In genomic region chrX:9955506-9955905, GRCh38 we compare ENCODE assay signal across 40 cellular contexts. TPM values are rescaled to one million over a fixed set of nuclear protein-coding genes. Genes with fewer than 3 reads are reported as not detected.
DNase-seq lines count a peak whose midpoint lies in the region; ATAC-seq, FAIRE-seq and TF ChIP-seq lines count a peak whose summit lies in the region.
"Had no signal": no experiment of that assay in that cellular context is flagged by ENCODE, and none has a peak within 500 bp of the region (broad histone marks: within the 10 kb centered on the region; RNA-seq: fewer than 3 reads in every experiment).

No MANE protein-coding gene starts in this region.

- intact Hi-C loops in kidney (cut with DNase I), result no loop called here
- intact Hi-C loops in Right ventricle myocardium inferior (cut with DNase I), result no loop called here

- FAIRE-seq in kidney (lab: Jason Lieb, UNC) (no peak), D721Med (lab: Jason Lieb, UNC) (no peak)
- FAIRE-seq: A204.1 had no signal

- ATAC-seq in Right ventricle myocardium inferior, result no peak
- ATAC-seq: gastroesophageal sphincter, GM23338, left lung, right lobe of liver had no signal

- no peaks in the 10 kb centered on the region for H3K9me3 ChIP-seq in kidney (ENCODE audit: control insufficient read depth in 1 of 2, low read length in 2 of 2)
- H3K9me3 ChIP-seq: Caco-2, gastroesophageal sphincter, left lung, MG63, right lobe of liver had no signal

- H3K4me1 Mint-ChIP-seq in chondrocyte (ENCODE audit: low read depth), result peaks cover 16% of the 10 kb centered on the region

- H3K36me3 ChIP-seq in kidney (ENCODE audit: control insufficient read depth in 1 of 2, insufficient read depth in 2 of 2, low read length in 2 of 2), result no peaks in the 10 kb centered on the region
- H3K36me3 ChIP-seq: gastroesophageal sphincter, left lung, MG63, Peyer's patch, right lobe of liver, uterus, WERI-Rb-1 had no signal

- H3K9ac ChIP-seq in kidney (ENCODE audit: low read length in 2 of 2), result no peak overlapping the region

- no peaks in the 10 kb centered on the region for H3K4me1 ChIP-seq in kidney (ENCODE audit: control insufficient read depth in 1 of 2, insufficient read depth in 1 of 2, low read depth in 1 of 2, low read length in 2 of 2)
- H3K4me1 ChIP-seq: Caco-2, gastroesophageal sphincter, left lung, Peyer's patch, right lobe of liver, uterus had no signal

- H3K27me3 Mint-ChIP-seq in chondrocyte (ENCODE audit: low read depth), result no peaks in the 10 kb centered on the region

- H3K9me3 Mint-ChIP-seq in chondrocyte (ENCODE audit: low read depth), result peaks cover 26% of the 10 kb centered on the region

- H3K4me3 ChIP-seq in kidney (ENCODE audit: low read length in 2 of 2), result no peak overlapping the region
- H3K4me3 ChIP-seq: gastroesophageal sphincter, GM23338, left lung, MG63, Peyer's patch, right lobe of liver, uterus had no signal

- H3K4me3 Mint-ChIP-seq in chondrocyte (ENCODE audit: unreplicated experiment), result no peak overlapping the region
- H3K4me3 Mint-ChIP-seq: activated naive CD8-positive, alpha-beta T cell; GM23338 had no signal

- H3K27ac Mint-ChIP-seq in chondrocyte (ENCODE audit: unreplicated experiment), result peak overlapping the region; percentile 28
- H3K27ac Mint-ChIP-seq: activated naive CD8-positive, alpha-beta T cell; GM23338 had no signal

- peaks cover 2% of the 10 kb centered on the region for H3K36me3 Mint-ChIP-seq in chondrocyte (ENCODE audit: low read depth)
- H3K36me3 Mint-ChIP-seq: activated naive CD8-positive, alpha-beta T cell had no signal

- H3K27ac ChIP-seq in kidney (ENCODE audit: low read depth in 2 of 2, low read length in 2 of 2), result no peak overlapping the region
- H3K27ac ChIP-seq: C4-2B, gastroesophageal sphincter, left lung, Peyer's patch, right lobe of liver, uterus, WERI-Rb-1 had no signal

- no peak for TF ChIP-seq CTCF in chondrocyte (IDR thresholded peaks at IDR 0.05)
- TF ChIP-seq CTCF in kidney (IDR thresholded peaks at IDR 0.05; ENCODE audit: borderline replicate concordance, extremely low read depth, insufficient read depth), result no peak
- TF ChIP-seq CTCF in D721Med (IDR thresholded peaks at IDR 0.05; ENCODE audit: insufficient read depth, missing control alignments), result no peak

- peak; percentile 63 for DNase-seq in AG08396 (ENCODE audit: low spot score)
- peak; percentile 27 for DNase-seq in HS-27A (ENCODE audit: low read depth)
- no peak for DNase-seq in chondrocyte (ENCODE audit: low spot score)
- peak; percentile 79 for DNase-seq in iris pigment epithelial cell (ENCODE audit: low read depth)
- DNase-seq in kidney, result no peak
- no peak for DNase-seq in D721Med (ENCODE audit: insufficient read length, low spot score)
- DNase-seq in Right ventricle myocardium inferior (ENCODE audit: missing footprints), result no peak
- no peak for DNase-seq in DMS114 treated with DMSO at 0.1 percent for 48 hours (lab: John Stamatoyannopoulos, UW; ENCODE audit: unreplicated experiment)
- DNase-seq: activated CD4-positive, alpha-beta T cell treated with anti-CD3 and anti-CD28 coated beads for 48 hours; activated CD8-positive, alpha-beta memory T cell treated with anti-CD3 and anti-CD28 coated beads for 24 hours; activated effector memory CD4-positive, alpha-beta T cell treated with Interleukin-2 at 50 U/mL for 16 hours; Caco-2; DMS79 treated with DMSO at 0.1 percent for 48 hours; effector CD8-positive, alpha-beta T cell; KBM-7; left lung; MG63; NCI-H1105 treated with DMSO at 0.1 percent for 48 hours; NCI-H2081; NCI-H2227 treated with DMSO at 0.1 percent for 48 hours; NCI-H69; Peyer's patch; right lobe of liver; SIG-M5; stimulated activated naive CD4-positive, alpha-beta T cell; SW 1271; T1000; uterus; WERI-Rb-1 had no signal

RNA-seq across cellular contexts. Expression of gene CLDN34, which starts 11.7 kb away (rescaled TPM):
- total RNA-seq in chondrocyte (not detected in 3 replicates), kidney (0.50 TPM), Right ventricle myocardium inferior (not detected)
- polyA plus RNA-seq in kidney (ENCODE audit: insufficient read depth, low read depth, low replicate concordance), result not detected
- total RNA-seq: Caco-2, epithelial cell of proximal tubule, gastroesophageal sphincter, GM23338, HT1080, mesenteric fat pad, myocyte, Peyer's patch, posterior vena cava, temporal lobe had no signal
- polyA plus RNA-seq: GM23338 had no signal

Comparison
In these comparisons a context has a peak if more than half of its experiments do, and no peak if none do; other contexts are left out.
1. DNase-seq: peak in AG08396 (single experiment), HS-27A (single experiment) and iris pigment epithelial cell (single experiment); none in chondrocyte (single experiment), kidney (single experiment), D721Med (single experiment), Right ventricle myocardium inferior (single experiment) and DMS114 treated with DMSO at 0.1 percent for 48 hours (single experiment).